7 cellular contexts compared by ENCODE assay signal in genomic region chr4:4213674-4214073, GRCh38. TPM values are rescaled to one million over a fixed set of nuclear protein-coding genes. Genes with fewer than 3 reads are reported as not detected.
"Had no signal": no experiment of that assay in that cellular context is flagged by ENCODE, and none has a peak within 500 bp of the region (broad histone marks: within the 10 kb centered on the region; RNA-seq: fewer than 3 reads in every experiment).

No MANE protein-coding gene starts in this region.

RNA-seq across cellular contexts. Expression of gene OTOP1, which starts 13.1 kb away (rescaled TPM):
- total RNA-seq: GM23248, H4, H7, HepG2, HFFc6, HT1080 had no signal
- polyA plus RNA-seq: GM23248, HepG2, IgD-negative memory B cell had no signal
